Comparison of ENCODE assay signal across 1 cellular context in genomic region chr3:13163848-13164382, GRCh38.
TF ChIP-seq lines count a peak whose summit lies in the region.

No MANE protein-coding gene starts in this region.

TF ChIP-seq in H1, 55 proteins besides CTCF, POLR2A, EP300 and RAD21 (continued from another document):
- no peak for TF ChIP-seq GABPA (IDR thresholded peaks at IDR 0.05; ENCODE audit: borderline replicate concordance, insufficient read depth, low read length)
- no peak for TF ChIP-seq SIN3A (conservative IDR thresholded peaks at IDR 0.05 in 1 of 2, IDR thresholded peaks at IDR 0.05 in 1 of 2; ENCODE audit: low read depth in 1 of 2, low read length in 2 of 2)
- no peak for TF ChIP-seq BRCA1 (IDR thresholded peaks at IDR 0.05; ENCODE audit: low read depth, low read length)
TF ChIP-seq in H1: peak in this region for 0.
